ENCODE assay signal across 22 cellular contexts in genomic region chr4:40434126-40434692, GRCh38.
DNase-seq lines count a peak whose midpoint lies in the region; ATAC-seq and TF ChIP-seq lines count a peak whose summit lies in the region.
"Had no signal": no experiment of that assay in that cellular context is flagged by ENCODE, and none has a peak within 500 bp of the region (broad histone marks: within the 10 kb centered on the region; RNA-seq: fewer than 3 reads in every experiment).

No MANE protein-coding gene starts in this region.

- no peak for TF ChIP-seq CTCF in type B pancreatic cell (conservative IDR thresholded peaks at IDR 0.05)

- peaks cover 82% of the 10 kb centered on the region for H3K4me1 Mint-ChIP-seq in activated naive CD4-positive, alpha-beta T cell treated with anti-CD3 and anti-CD28 coated beads, Interleukin-2, amount 10 ng/mL, durations not matched to agents 7 days and 5 days
- H3K4me1 Mint-ChIP-seq in T-cell: peaks cover 28 to 49% (median 48%) of the 10 kb centered on the region in 3 donors
- no peaks in the 10 kb centered on the region for H3K4me1 Mint-ChIP-seq in type B pancreatic cell (ENCODE audit: unreplicated experiment)

- H3K27ac Mint-ChIP-seq in activated naive CD4-positive, alpha-beta T cell treated with anti-CD3 and anti-CD28 coated beads, Interleukin-2, amount 10 ng/mL, durations not matched to agents 7 days and 5 days: peak overlapping the region; percentile 93
- H3K27ac Mint-ChIP-seq in T-cell (peak overlapping the region; percentile 52 to 89), type B pancreatic cell (no peak overlapping the region)

- DNase-seq in activated naive CD4-positive, alpha-beta T cell treated with anti-CD3 and anti-CD28 coated beads, Interleukin-2, amount 10 ng/mL, durations not matched to agents 7 days and 5 days: no peak
- DNase-seq in activated naive CD4-positive, alpha-beta T cell (lab: John Stamatoyannopoulos, UW): no peak
- DNase-seq in T-cell (no peak), kidney glomerular epithelial cell (lab: John Stamatoyannopoulos, UW) (peak; percentile 12), type B pancreatic cell (ENCODE audit: extremely low spot score, unreplicated experiment) (no peak), NCI-H1694 treated with DMSO at 0.1 percent for 48 hours (lab: John Stamatoyannopoulos, UW) (no peak)
- DNase-seq: ACHN; activated CD8-positive, alpha-beta memory T cell treated with anti-CD3 and anti-CD28 coated beads, Interleukin-2, amount 50 U/mL, for 4 hours; amygdala; BE2C; COR-L47; H7; hippocampal formation; left ventricle myocardium inferior; mesendoderm; NCI-H1436; nucleus accumbens; OCI-M1; SK-N-SH had no signal

- H3K27me3 Mint-ChIP-seq in activated naive CD4-positive, alpha-beta T cell treated with anti-CD3 and anti-CD28 coated beads, Interleukin-2, amount 10 ng/mL, durations not matched to agents 7 days and 5 days: no peaks in the 10 kb centered on the region
- H3K27me3 Mint-ChIP-seq in T-cell: no peaks in the 10 kb centered on the region
- no peaks in the 10 kb centered on the region for H3K27me3 Mint-ChIP-seq in type B pancreatic cell

- peaks cover 50% of the 10 kb centered on the region for H3K36me3 Mint-ChIP-seq in activated naive CD4-positive, alpha-beta T cell treated with anti-CD3 and anti-CD28 coated beads, Interleukin-2, amount 10 ng/mL, durations not matched to agents 7 days and 5 days
- H3K36me3 Mint-ChIP-seq in T-cell (no peaks in the 10 kb centered on the region), type B pancreatic cell (peaks cover 33% of the 10 kb centered on the region)

- ATAC-seq in T-cell (replicated peaks in 1 of 4) (no peak), HG02840 (IDR thresholded peaks at IDR 0.05; ENCODE audit: low FRiP score, unreplicated experiment) (no peak)
- ATAC-seq: gastroesophageal sphincter, K562 had no signal

- POLR2A ChIA-PET in T-cell (lab: Charles Lee): no interaction called here

- peaks cover 17% of the 10 kb centered on the region for H3K9me3 Mint-ChIP-seq in activated naive CD4-positive, alpha-beta T cell treated with anti-CD3 and anti-CD28 coated beads, Interleukin-2, amount 10 ng/mL, durations not matched to agents 7 days and 5 days
- H3K9me3 Mint-ChIP-seq in T-cell: no peaks in the 10 kb centered on the region
- H3K9me3 Mint-ChIP-seq in type B pancreatic cell: no peaks in the 10 kb centered on the region

- peak overlapping the region; percentile 57 for H3K4me3 Mint-ChIP-seq in activated naive CD4-positive, alpha-beta T cell treated with anti-CD3 and anti-CD28 coated beads, Interleukin-2, amount 10 ng/mL, durations not matched to agents 7 days and 5 days
- peak overlapping the region in 2 of 3 donors; percentile 17 to 63 for H3K4me3 Mint-ChIP-seq in T-cell
- H3K4me3 Mint-ChIP-seq in type B pancreatic cell: no peak overlapping the region

- CTCF ChIA-PET in activated naive CD4-positive, alpha-beta T cell treated with anti-CD3 and anti-CD28 coated beads, Interleukin-2, amount 10 ng/mL, durations not matched to agents 7 days and 5 days (lab: Charles Lee): interaction anchor here (1.0 to 1.7 kb wide), 2 partner anchors 117 kb away, joined by 4 to 5 read pairs; no protein-coding TSS in a partner anchor
- CTCF ChIA-PET in T-cell (lab: Charles Lee): interaction anchor here (0.6 to 0.7 kb wide), 2 partner anchors 54 to 390 kb away, joined by 3 read pairs; no protein-coding TSS in a partner anchor
